ENCODE assay signal across 1 cellular context in genomic region chr18:70332694-70333093, GRCh38.
TF ChIP-seq lines count a peak whose summit lies in the region.

No MANE protein-coding gene starts in this region.

TF ChIP-seq in GM23338, 12 proteins besides CTCF, POLR2A, EP300 and RAD21 (continued from another document):
- TF ChIP-seq ZNF462 (CRISPR knock-in tag; IDR thresholded peaks at IDR 0.05), result no peak
- no peak for TF ChIP-seq NANOG (IDR thresholded peaks at IDR 0.05; ENCODE audit: borderline replicate concordance)
- no peak for TF ChIP-seq REST (IDR thresholded peaks at IDR 0.05; ENCODE audit: unreplicated experiment)
- TF ChIP-seq EZH2phosphoT487 (IDR thresholded peaks at IDR 0.05; ENCODE audit: unreplicated experiment), result no peak
- TF ChIP-seq ETS1 (IDR thresholded peaks at IDR 0.05), result no peak
